ENCODE assay signal across 1 cellular context in the genomic region with DNA sequence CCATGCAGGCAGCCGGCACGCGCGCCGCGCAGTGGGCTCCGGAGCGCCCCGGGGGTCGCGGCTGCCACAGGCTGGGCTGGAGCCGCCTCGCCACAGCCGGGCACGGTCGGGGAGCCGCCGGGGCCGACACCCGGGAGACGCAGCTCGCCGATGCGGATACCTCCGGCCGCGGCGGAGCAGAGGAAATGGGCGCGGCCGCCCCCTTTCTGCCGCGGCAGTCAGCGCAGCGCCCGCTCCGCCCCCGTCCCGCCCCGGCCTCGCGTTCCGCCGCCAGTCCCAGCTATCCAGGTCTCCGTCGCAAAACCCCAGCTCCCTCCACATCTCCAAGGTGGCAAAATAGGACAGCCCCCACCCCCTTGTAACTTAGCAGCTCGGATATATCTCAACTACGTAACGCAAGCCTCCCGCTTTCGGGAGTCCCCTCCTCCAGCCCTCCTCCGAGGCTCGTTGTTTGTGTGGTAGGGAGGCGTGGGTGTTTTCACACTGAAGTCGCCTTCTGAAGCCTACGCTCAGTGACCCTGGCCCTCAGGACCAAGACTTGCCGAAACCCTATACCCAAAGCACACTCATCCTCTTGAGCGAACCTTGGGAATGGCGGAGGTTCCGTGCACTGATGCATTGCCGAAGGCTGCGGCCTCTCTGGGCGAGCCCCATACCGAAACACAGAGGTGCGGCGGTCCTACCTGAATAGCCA.
TF ChIP-seq lines count a peak whose summit lies in the region.

A gene with protein sequence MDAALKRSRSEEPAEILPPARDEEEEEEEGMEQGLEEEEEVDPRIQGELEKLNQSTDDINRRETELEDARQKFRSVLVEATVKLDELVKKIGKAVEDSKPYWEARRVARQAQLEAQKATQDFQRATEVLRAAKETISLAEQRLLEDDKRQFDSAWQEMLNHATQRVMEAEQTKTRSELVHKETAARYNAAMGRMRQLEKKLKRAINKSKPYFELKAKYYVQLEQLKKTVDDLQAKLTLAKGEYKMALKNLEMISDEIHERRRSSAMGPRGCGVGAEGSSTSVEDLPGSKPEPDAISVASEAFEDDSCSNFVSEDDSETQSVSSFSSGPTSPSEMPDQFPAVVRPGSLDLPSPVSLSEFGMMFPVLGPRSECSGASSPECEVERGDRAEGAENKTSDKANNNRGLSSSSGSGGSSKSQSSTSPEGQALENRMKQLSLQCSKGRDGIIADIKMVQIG (minus strand): TSS at position 182 of the 694 bp plus-strand sequence. CDS start 178 bp downstream, at position 4.

TF ChIP-seq in PFSK-1, 5 proteins besides CTCF, POLR2A, EP300 and RAD21 (continued from another document):
- TF ChIP-seq, protein P1, sequence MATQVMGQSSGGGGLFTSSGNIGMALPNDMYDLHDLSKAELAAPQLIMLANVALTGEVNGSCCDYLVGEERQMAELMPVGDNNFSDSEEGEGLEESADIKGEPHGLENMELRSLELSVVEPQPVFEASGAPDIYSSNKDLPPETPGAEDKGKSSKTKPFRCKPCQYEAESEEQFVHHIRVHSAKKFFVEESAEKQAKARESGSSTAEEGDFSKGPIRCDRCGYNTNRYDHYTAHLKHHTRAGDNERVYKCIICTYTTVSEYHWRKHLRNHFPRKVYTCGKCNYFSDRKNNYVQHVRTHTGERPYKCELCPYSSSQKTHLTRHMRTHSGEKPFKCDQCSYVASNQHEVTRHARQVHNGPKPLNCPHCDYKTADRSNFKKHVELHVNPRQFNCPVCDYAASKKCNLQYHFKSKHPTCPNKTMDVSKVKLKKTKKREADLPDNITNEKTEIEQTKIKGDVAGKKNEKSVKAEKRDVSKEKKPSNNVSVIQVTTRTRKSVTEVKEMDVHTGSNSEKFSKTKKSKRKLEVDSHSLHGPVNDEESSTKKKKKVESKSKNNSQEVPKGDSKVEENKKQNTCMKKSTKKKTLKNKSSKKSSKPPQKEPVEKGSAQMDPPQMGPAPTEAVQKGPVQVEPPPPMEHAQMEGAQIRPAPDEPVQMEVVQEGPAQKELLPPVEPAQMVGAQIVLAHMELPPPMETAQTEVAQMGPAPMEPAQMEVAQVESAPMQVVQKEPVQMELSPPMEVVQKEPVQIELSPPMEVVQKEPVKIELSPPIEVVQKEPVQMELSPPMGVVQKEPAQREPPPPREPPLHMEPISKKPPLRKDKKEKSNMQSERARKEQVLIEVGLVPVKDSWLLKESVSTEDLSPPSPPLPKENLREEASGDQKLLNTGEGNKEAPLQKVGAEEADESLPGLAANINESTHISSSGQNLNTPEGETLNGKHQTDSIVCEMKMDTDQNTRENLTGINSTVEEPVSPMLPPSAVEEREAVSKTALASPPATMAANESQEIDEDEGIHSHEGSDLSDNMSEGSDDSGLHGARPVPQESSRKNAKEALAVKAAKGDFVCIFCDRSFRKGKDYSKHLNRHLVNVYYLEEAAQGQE (IDR thresholded peaks at IDR 0.05; ENCODE audit: insufficient read depth in 1 of 2, low read depth in 2 of 2, low read length in 2 of 2) = no peak
- TF ChIP-seq POLR2AphosphoS5 (IDR thresholded peaks at IDR 0.05; ENCODE audit: low read depth, low read length) = no peak
